ENCODE assay signal across 8 cellular contexts in the genomic region with DNA sequence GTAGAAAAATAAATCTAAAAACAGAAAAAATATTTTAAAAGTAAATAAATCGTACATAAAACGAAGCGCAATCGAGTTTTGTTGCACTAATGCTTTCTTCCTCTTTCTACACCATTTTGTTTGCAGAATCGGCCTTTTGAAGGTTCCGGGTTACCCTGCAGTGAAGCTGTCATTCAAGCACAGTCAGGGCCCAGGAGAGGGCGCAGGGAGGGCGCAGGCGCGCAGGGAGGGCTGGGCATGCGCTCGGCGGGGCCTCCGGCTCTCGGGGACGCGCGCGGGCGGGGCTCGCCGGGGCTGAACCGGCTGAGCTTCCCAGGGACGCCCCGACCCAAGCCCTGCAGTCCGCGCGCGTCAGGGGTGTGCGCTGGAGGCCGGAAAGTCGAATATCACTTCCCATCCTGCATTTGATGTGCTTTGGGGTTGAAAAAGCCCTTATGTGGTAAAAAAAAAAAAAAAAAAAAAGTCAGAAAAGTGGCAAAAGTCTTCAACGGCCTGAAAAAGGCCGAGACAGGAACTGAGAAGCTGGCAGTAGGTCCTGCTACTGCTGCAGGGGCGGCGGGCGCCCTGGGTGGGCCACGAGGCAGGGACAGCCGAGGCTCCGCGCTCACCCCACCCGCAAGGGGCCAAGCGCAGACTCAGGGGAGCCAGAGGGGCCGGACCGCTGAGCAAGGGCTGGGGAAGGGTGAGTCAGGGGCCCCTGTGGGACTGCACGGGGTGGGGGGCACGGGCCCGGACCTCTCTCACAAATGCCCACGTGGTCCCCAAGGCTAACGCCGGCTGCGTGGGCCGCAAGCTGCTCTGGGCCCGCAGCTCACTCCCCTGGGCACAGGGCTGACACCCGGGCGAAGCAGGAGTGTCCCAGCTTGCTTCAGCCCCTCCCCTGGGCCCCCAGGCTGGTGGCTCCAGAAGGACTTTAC. TPM values are rescaled to one million over a fixed set of nuclear protein-coding genes. Genes with fewer than 3 reads are reported as not detected.
DNase-seq lines count a peak whose midpoint lies in the region; ATAC-seq and TF ChIP-seq lines count a peak whose summit lies in the region.

No MANE protein-coding gene starts in this region.

- no peak overlapping the region for H3K9ac ChIP-seq in muscle layer of colon (ENCODE audit: low read length)

- ATAC-seq in CD4-positive, CD25-positive, alpha-beta regulatory T cell (ENCODE audit: low read depth in 2 of 2), result peak; percentile 97 to 99
- peak; percentile 99 for ATAC-seq in GM19455 (IDR thresholded peaks at IDR 0.05; ENCODE audit: unreplicated experiment)
- peak; percentile 95 for ATAC-seq in HG03575 (IDR thresholded peaks at IDR 0.05; ENCODE audit: extremely low read depth, insufficient number of reproducible peaks, low FRiP score, unreplicated experiment)
- peak; percentile 100 for ATAC-seq in activated T-cell treated with anti-CD3 and anti-CD28 coated beads, Interleukin-2, amount 50 U/mL, for 72 hours (replicated peaks in 1 of 2)

- peak overlapping the region; percentile 0 for H3K27ac ChIP-seq in CD4-positive, CD25-positive, alpha-beta regulatory T cell (ENCODE audit: insufficient read depth, low read length, poor library complexity, severe bottlenecking)
- H3K27ac ChIP-seq in esophagus squamous epithelium (peak overlapping the region; percentile 89 to 93 (median 90)), muscle layer of colon (ENCODE audit: low read depth, low read length) (peak overlapping the region; percentile 95)

- TF ChIP-seq POLR2A in esophagus squamous epithelium (IDR thresholded peaks at IDR 0.05), result peak in 3 of 4 donors; percentile 18 to 37 (median 29)

- peaks cover 3 to 21% (median 17%) of the 10 kb centered on the region in 4 donors for H3K4me1 Mint-ChIP-seq in CD4-positive, CD25-positive, alpha-beta regulatory T cell
- peaks cover 21% of the 10 kb centered on the region for H3K4me1 Mint-ChIP-seq in activated T-cell treated with anti-CD3 and anti-CD28 coated beads, Interleukin-2, amount 50 U/mL, for 72 hours (ENCODE audit: low read depth)

- DNase-seq in CD4-positive, CD25-positive, alpha-beta regulatory T cell, result peak; percentile 77 to 93 (median 91)
- DNase-seq in OCI-M1 (lab: John Stamatoyannopoulos, UW), result peak; percentile 43
- DNase-seq in activated T-cell treated with anti-CD3 and anti-CD28 coated beads, Interleukin-2, amount 50 U/mL, for 72 hours, result peak; percentile 91 to 95
- DNase-seq in esophagus squamous epithelium (lab: John Stamatoyannopoulos, UW), result peak; percentile 47
- DNase-seq in stimulated activated CD8-positive, alpha-beta memory T cell treated with anti-CD3 and anti-CD28 coated beads, Interleukin-4, amount 100 ng/mL, for 48 hours, result peak; percentile 90

- peak overlapping the region in 1 of 3 donors; percentile 79 for H3K27ac Mint-ChIP-seq in CD4-positive, CD25-positive, alpha-beta regulatory T cell
- H3K27ac Mint-ChIP-seq in activated T-cell treated with anti-CD3 and anti-CD28 coated beads, Interleukin-2, amount 50 U/mL, for 72 hours, result peak overlapping the region; percentile 87

- peak in 5 of 6 experiments; percentile 31 to 67 (median 48) for TF ChIP-seq CTCF in esophagus squamous epithelium (IDR thresholded peaks at IDR 0.05)

- H3K36me3 Mint-ChIP-seq in CD4-positive, CD25-positive, alpha-beta regulatory T cell, result no peaks in the 10 kb centered on the region
- peaks cover 6% of the 10 kb centered on the region in 2 donors for H3K36me3 Mint-ChIP-seq in activated T-cell treated with anti-CD3 and anti-CD28 coated beads, Interleukin-2, amount 50 U/mL, for 72 hours (ENCODE audit: insufficient read depth in 2 of 2)

- no peaks in the 10 kb centered on the region for H3K36me3 ChIP-seq in CD4-positive, CD25-positive, alpha-beta regulatory T cell (ENCODE audit: control insufficient read depth, insufficient read depth, low read length)
- no peaks in the 10 kb centered on the region for H3K36me3 ChIP-seq in esophagus squamous epithelium
- no peaks in the 10 kb centered on the region for H3K36me3 ChIP-seq in muscle layer of colon (ENCODE audit: insufficient read depth, low read length)

- H3K9me3 ChIP-seq in CD4-positive, CD25-positive, alpha-beta regulatory T cell (ENCODE audit: control insufficient read depth in 2 of 2, low read length in 2 of 2), result no peaks in the 10 kb centered on the region
- no peaks in the 10 kb centered on the region for H3K9me3 ChIP-seq in esophagus squamous epithelium
- H3K9me3 ChIP-seq in muscle layer of colon (ENCODE audit: low read length), result no peaks in the 10 kb centered on the region

- 6 to 12% methylated on average over 29 to 31 of the region's 56 CpGs for WGBS in esophagus squamous epithelium, 2 donors

- peak overlapping the region; percentile 76 for H3K4me3 ChIP-seq in CD4-positive, CD25-positive, alpha-beta regulatory T cell (ENCODE audit: low read depth, low read length)
- H3K4me3 ChIP-seq in esophagus squamous epithelium (peak overlapping the region; percentile 13 to 52 (median 42)), muscle layer of colon (ENCODE audit: low read depth in 1 of 2, low read length in 2 of 2) (peak overlapping the region in 1 of 2 donors; percentile 35)

- peaks cover 0 to 8% (median 2%) of the 10 kb centered on the region in 7 donors for H3K9me3 Mint-ChIP-seq in CD4-positive, CD25-positive, alpha-beta regulatory T cell
- H3K9me3 Mint-ChIP-seq in activated T-cell treated with anti-CD3 and anti-CD28 coated beads, Interleukin-2, amount 50 U/mL, for 72 hours, result peaks cover 8 to 10% of the 10 kb centered on the region in 2 donors

- peaks cover 6% of the 10 kb centered on the region for H3K27me3 Mint-ChIP-seq in CD4-positive, CD25-positive, alpha-beta regulatory T cell
- H3K27me3 Mint-ChIP-seq in activated T-cell treated with anti-CD3 and anti-CD28 coated beads, Interleukin-2, amount 50 U/mL, for 72 hours (ENCODE audit: low read depth), result no peaks in the 10 kb centered on the region

- peaks cover 3% of the 10 kb centered on the region for H3K4me1 ChIP-seq in CD4-positive, CD25-positive, alpha-beta regulatory T cell (ENCODE audit: control insufficient read depth, insufficient read depth, low read length, poor library complexity, severe bottlenecking)
- H3K4me1 ChIP-seq in esophagus squamous epithelium (peaks cover 18 to 38% (median 24%) of the 10 kb centered on the region in 3 donors), muscle layer of colon (ENCODE audit: insufficient read depth, low read length) (peaks cover 27% of the 10 kb centered on the region)

- intact Hi-C loops in esophagus squamous epithelium (cut with DNase I), result no loop called here

- H3K4me3 Mint-ChIP-seq in CD4-positive, CD25-positive, alpha-beta regulatory T cell, result peak overlapping the region; percentile 27 to 85 (median 76)
- peak overlapping the region; percentile 77 to 79 for H3K4me3 Mint-ChIP-seq in activated T-cell treated with anti-CD3 and anti-CD28 coated beads, Interleukin-2, amount 50 U/mL, for 72 hours

- H3K27me3 ChIP-seq in CD4-positive, CD25-positive, alpha-beta regulatory T cell (ENCODE audit: control insufficient read depth, insufficient read depth, low read length), result peaks cover 3% of the 10 kb centered on the region
- H3K27me3 ChIP-seq in esophagus squamous epithelium, result no peaks in the 10 kb centered on the region
- no peaks in the 10 kb centered on the region for H3K27me3 ChIP-seq in muscle layer of colon (ENCODE audit: control insufficient read depth in 1 of 2, insufficient read depth in 2 of 2, low read length in 2 of 2)

RNA-seq across cellular contexts. Expression of gene THBS2, which starts 40.5 kb away (rescaled TPM):
- not detected for total RNA-seq in CD4-positive, CD25-positive, alpha-beta regulatory T cell
- polyA plus RNA-seq in CD4-positive, CD25-positive, alpha-beta regulatory T cell, result under 1 TPM in 1 of 4 donors, not detected in 3; 0.02 TPM
- total RNA-seq in activated T-cell treated with anti-CD3 and anti-CD28 coated beads, Interleukin-2, amount 50 U/mL, for 72 hours, result not detected
- total RNA-seq in esophagus squamous epithelium, result 10 to 100 TPM in 3 of 4 donors, 1 to 10 TPM in 1; 4.3 to 35.7 (median 25.5) TPM

Comparison
In these comparisons a context has a peak if more than half of its experiments do, and no peak if none do; other contexts are left out.
1. DNase-seq: peak in every context shown above with its lines; median percentile 93 in activated T-cell treated with anti-CD3 and anti-CD28 coated beads, Interleukin-2, amount 50 U/mL, for 72 hours; 91 in CD4-positive, CD25-positive, alpha-beta regulatory T cell; 90 in stimulated activated CD8-positive, alpha-beta memory T cell treated with anti-CD3 and anti-CD28 coated beads, Interleukin-4, amount 100 ng/mL, for 48 hours; 47 in esophagus squamous epithelium; 43 in OCI-M1.
2. H3K27ac ChIP-seq: peak in every context shown above with its lines; median percentile 95 in muscle layer of colon; 90 in esophagus squamous epithelium; 0 in CD4-positive, CD25-positive, alpha-beta regulatory T cell.